Comparison of ENCODE assay signal across 8 cellular contexts in the genomic region with DNA sequence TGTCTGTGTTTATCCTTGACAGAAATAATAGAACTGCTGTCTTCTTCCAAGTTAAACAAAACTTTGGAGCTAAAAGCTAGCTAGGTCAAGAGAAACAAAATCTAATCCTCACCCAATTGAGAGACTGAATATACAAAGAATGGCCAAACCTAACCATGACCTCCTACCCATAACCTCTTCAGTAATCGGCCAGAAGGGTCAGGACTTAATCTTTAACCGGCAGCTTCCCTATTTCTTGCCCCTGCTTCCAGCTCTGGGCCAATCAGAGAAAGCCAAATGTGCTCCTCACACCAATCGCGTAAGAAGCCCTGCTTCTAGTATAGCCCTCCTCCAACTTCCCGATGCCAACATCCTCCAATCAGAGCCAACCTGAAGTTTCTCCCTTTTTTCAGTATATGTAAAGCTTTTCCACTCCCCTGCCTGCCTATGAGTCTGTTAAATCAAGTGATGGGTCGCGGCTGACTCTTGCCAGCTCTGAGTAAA. TPM values are rescaled to one million over a fixed set of nuclear protein-coding genes. Genes with fewer than 3 reads are reported as not detected.
DNase-seq lines count a peak whose midpoint lies in the region; ATAC-seq and TF ChIP-seq lines count a peak whose summit lies in the region.

No MANE protein-coding gene starts in this region.

- peak; percentile 25 to 77 (median 64) for DNase-seq in CD8-positive, alpha-beta memory T cell
- DNase-seq in HL-60 (ENCODE audit: low read depth in 1 of 2, low spot score in 1 of 2) (peak; percentile 82 to 95), SK-N-MC (ENCODE audit: low read depth, low spot score) (peak; percentile 87), glutamatergic neuron (peak; percentile 38), occipital lobe (lab: John Stamatoyannopoulos, UW) (peak; percentile 42), thoracic aorta (ENCODE audit: low spot score) (peak; percentile 30)
- DNase-seq in activated naive CD8-positive, alpha-beta T cell treated with anti-CD3 and anti-CD28 coated beads, Interleukin-2, amount 50 U/mL, for 16 hours (ENCODE audit: low read depth, low spot score) = peak; percentile 8

- peaks cover 0 to 33% (median 0%) of the 10 kb centered on the region in 3 donors for H3K36me3 Mint-ChIP-seq in CD8-positive, alpha-beta memory T cell
- no peaks in the 10 kb centered on the region for H3K36me3 Mint-ChIP-seq in glutamatergic neuron (ENCODE audit: unreplicated experiment)

- peak overlapping the region; percentile 94 for H3K27ac ChIP-seq in CD8-positive, alpha-beta memory T cell (ENCODE audit: low read depth, low read length)
- peak overlapping the region; percentile 97 for H3K27ac ChIP-seq in HL-60 (replicated peaks)
- peak overlapping the region; percentile 98 for H3K27ac ChIP-seq in SK-N-MC
- H3K27ac ChIP-seq in thoracic aorta = peak overlapping the region; percentile 96

- H3K9ac ChIP-seq in SK-N-MC (ENCODE audit: insufficient read length) = no peak overlapping the region

- H3K27ac Mint-ChIP-seq in CD8-positive, alpha-beta memory T cell = peak overlapping the region; percentile 99 to 100 (median 99)
- peak overlapping the region; percentile 100 for H3K27ac Mint-ChIP-seq in glutamatergic neuron (ENCODE audit: unreplicated experiment)

- H3K27me3 ChIP-seq in CD8-positive, alpha-beta memory T cell (ENCODE audit: insufficient read depth, low read length, poor library complexity, severe bottlenecking) = no peaks in the 10 kb centered on the region
- H3K27me3 ChIP-seq in HL-60 (ENCODE audit: insufficient read depth, poor library complexity, severe bottlenecking) (no peaks in the 10 kb centered on the region), thoracic aorta (replicated peaks; ENCODE audit: insufficient read depth) (no peaks in the 10 kb centered on the region)

- peaks cover 13 to 20% (median 18%) of the 10 kb centered on the region in 3 donors for H3K4me1 Mint-ChIP-seq in CD8-positive, alpha-beta memory T cell
- peaks cover 7% of the 10 kb centered on the region for H3K4me1 Mint-ChIP-seq in glutamatergic neuron (ENCODE audit: low read depth, unreplicated experiment)

- POLR2A ChIA-PET in CD8-positive, alpha-beta memory T cell (lab: Charles Lee) = interaction anchor here (0.8 to 6.5 kb wide), 17 partner anchors 10 to 226 kb away, joined by 3 to 81 read pairs (median 11); partner anchors contain the start of genes BCL9L, CXCR5 and TRAPPC4

- peak overlapping the region; percentile 94 to 100 (median 100) for H3K4me3 Mint-ChIP-seq in CD8-positive, alpha-beta memory T cell
- H3K4me3 Mint-ChIP-seq in glutamatergic neuron (ENCODE audit: unreplicated experiment) = peak overlapping the region; percentile 89

- ATAC-seq in GM19438 (IDR thresholded peaks at IDR 0.05; ENCODE audit: low read depth, unreplicated experiment) (peak; percentile 58), thoracic aorta (ENCODE audit: insufficient number of reproducible peaks, low FRiP score, low read depth) (peak; percentile 80)

- no peak for TF ChIP-seq CTCF in HL-60 (IDR thresholded peaks at IDR 0.05; ENCODE audit: insufficient read depth, low read length)
- TF ChIP-seq CTCF in glutamatergic neuron (IDR thresholded peaks at IDR 0.05; ENCODE audit: partially characterized antibody, unreplicated experiment) = no peak
- TF ChIP-seq CTCF in thoracic aorta (IDR thresholded peaks at IDR 0.05) = no peak

- H3K4me1 ChIP-seq in CD8-positive, alpha-beta memory T cell (ENCODE audit: insufficient read depth, low read length) = peaks cover 14% of the 10 kb centered on the region
- peaks cover 13 to 22% of the 10 kb centered on the region in 2 donors for H3K4me1 ChIP-seq in thoracic aorta (ENCODE audit: control insufficient read depth in 1 of 2, low read depth in 2 of 2)

- peak overlapping the region; percentile 68 for H3K4me3 ChIP-seq in CD8-positive, alpha-beta memory T cell (ENCODE audit: low read length)
- H3K4me3 ChIP-seq in HL-60 (replicated peaks; ENCODE audit: insufficient read depth, low read length) (peak overlapping the region; percentile 81; the same call in 1 of the 2 replicates), SK-N-MC (peak overlapping the region; percentile 86), thoracic aorta (peak overlapping the region; percentile 81)

- no peaks in the 10 kb centered on the region for H3K27me3 Mint-ChIP-seq in CD8-positive, alpha-beta memory T cell
- H3K27me3 Mint-ChIP-seq in glutamatergic neuron (ENCODE audit: unreplicated experiment) = peaks cover 5% of the 10 kb centered on the region

- H3K36me3 ChIP-seq in CD8-positive, alpha-beta memory T cell (ENCODE audit: insufficient read depth, low read length) = no peaks in the 10 kb centered on the region
- H3K36me3 ChIP-seq in SK-N-MC (ENCODE audit: insufficient read depth, low read length) = no peaks in the 10 kb centered on the region; the same call in 1 of the 2 replicates
- H3K36me3 ChIP-seq in thoracic aorta = no peaks in the 10 kb centered on the region

- CTCF ChIA-PET in CD8-positive, alpha-beta memory T cell (lab: Charles Lee) = interaction anchor here (0.8 to 11.5 kb wide), 21 partner anchors 9 to 451 kb away, joined by 3 to 122 read pairs (median 6); partner anchors contain the start of genes BCL9L, CD3D, CXCR5 and HMBS

- no peaks in the 10 kb centered on the region for H3K9me3 Mint-ChIP-seq in CD8-positive, alpha-beta memory T cell
- peaks cover 10% of the 10 kb centered on the region for H3K9me3 Mint-ChIP-seq in glutamatergic neuron (ENCODE audit: unreplicated experiment)

- H3K9me3 ChIP-seq in CD8-positive, alpha-beta memory T cell (ENCODE audit: low read length) = no peaks in the 10 kb centered on the region
- H3K9me3 ChIP-seq in SK-N-MC (ENCODE audit: low read depth, low read length) (no peaks in the 10 kb centered on the region), thoracic aorta (no peaks in the 10 kb centered on the region)

RNA-seq across cellular contexts. Expression of gene DDX6, which starts 1.7 kb away (rescaled TPM):
- 100 to 1,000 TPM; 187 to 189 TPM for total RNA-seq in CD8-positive, alpha-beta memory T cell
- polyA plus RNA-seq in CD8-positive, alpha-beta memory T cell = 85.6 TPM
- total RNA-seq in glutamatergic neuron (ENCODE audit: unreplicated experiment) = 188 TPM
- total RNA-seq in occipital lobe = 283 TPM
- 100 to 1,000 TPM in 1 of 2 donors, 10 to 100 TPM in 1; 77.2 to 161 TPM for total RNA-seq in thoracic aorta

Comparison
In these comparisons a context has a peak if more than half of its experiments do, and no peak if none do; other contexts are left out.
1. Peak in every context shown above with its lines: DNase-seq, ATAC-seq, H3K4me3 ChIP-seq and H3K27ac ChIP-seq.
2. DNase-seq: peak in every context shown above with its lines; median percentile 88 in HL-60; 87 in SK-N-MC; 64 in CD8-positive, alpha-beta memory T cell; 42 in occipital lobe; 38 in glutamatergic neuron; 30 in thoracic aorta; 8 in activated naive CD8-positive, alpha-beta T cell treated with anti-CD3 and anti-CD28 coated beads, Interleukin-2, amount 50 U/mL, for 16 hours.